ENCODE assay signal across 18 cellular contexts in the genomic region with DNA sequence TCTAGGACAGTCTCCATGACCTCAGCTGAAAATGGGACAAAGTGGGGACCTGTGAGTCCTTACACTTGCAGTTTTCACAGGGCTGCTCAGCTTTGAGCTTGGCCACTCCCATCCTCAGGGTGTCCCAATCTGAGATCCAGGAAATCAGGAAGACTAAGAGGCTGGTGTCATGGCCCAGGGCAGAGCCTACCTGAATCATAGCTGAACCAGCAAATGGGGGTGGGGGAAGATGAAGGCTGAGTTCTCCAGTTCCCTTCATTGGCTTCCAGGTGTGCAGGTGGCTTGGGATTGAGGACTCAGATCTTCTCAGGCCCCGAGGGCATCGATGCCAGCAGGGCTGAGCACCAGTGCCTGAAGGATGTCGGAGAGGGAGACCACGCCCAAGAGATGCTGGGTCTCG. TPM values are rescaled to one million over a fixed set of nuclear protein-coding genes. Genes with fewer than 3 reads are reported as not detected.
DNase-seq lines count a peak whose midpoint lies in the region; ATAC-seq and TF ChIP-seq lines count a peak whose summit lies in the region.
"Had no signal": no experiment of that assay in that cellular context is flagged by ENCODE, and none has a peak within 500 bp of the region (broad histone marks: within the 10 kb centered on the region; RNA-seq: fewer than 3 reads in every experiment).

No MANE protein-coding gene starts in this region.

- no peaks in the 10 kb centered on the region for H3K4me1 Mint-ChIP-seq in osteocyte (ENCODE audit: unreplicated experiment)

- H3K4me1 ChIP-seq in foreskin keratinocyte: no peaks in the 10 kb centered on the region
- H3K4me1 ChIP-seq: A549 had no signal

- peaks cover 3% of the 10 kb centered on the region for H3K36me3 Mint-ChIP-seq in osteocyte (ENCODE audit: unreplicated experiment)
- H3K36me3 Mint-ChIP-seq: CD8-positive, alpha-beta T cell had no signal

- no peaks in the 10 kb centered on the region for H3K9me3 ChIP-seq in WERI-Rb-1 (ENCODE audit: severe bottlenecking)
- H3K9me3 ChIP-seq: A549, HAP-1 had no signal

- H3K27ac ChIP-seq in WERI-Rb-1 (peak overlapping the region; percentile 74), foreskin keratinocyte (no peak overlapping the region)
- H3K27ac ChIP-seq: A549 had no signal

- H3K9me3 Mint-ChIP-seq in osteocyte (ENCODE audit: unreplicated experiment): no peaks in the 10 kb centered on the region
- H3K9me3 Mint-ChIP-seq: CD8-positive, alpha-beta T cell had no signal

- DNase-seq in WERI-Rb-1 (no peak), foreskin keratinocyte (no peak), osteocyte (ENCODE audit: extremely low spot score, unreplicated experiment) (peak; percentile 66), NCI-H2029 treated with DMSO at 0.1 percent for 48 hours (lab: John Stamatoyannopoulos, UW) (no peak), hypothalamus (lab: John Stamatoyannopoulos, UW) (no peak)
- DNase-seq in NK-92 treated with Interleukin-12 subunit alpha and Interleukin-12 subunit beta, amount 100 ng/mL, for 24 hours (lab: John Stamatoyannopoulos, UW): no peak
- DNase-seq: CD8-positive, alpha-beta T cell; COR-L47; DMS153; DMS79 treated with DMSO at 0.1 percent for 48 hours; EL had no signal

- no peak overlapping the region for H3K4me3 Mint-ChIP-seq in osteocyte (ENCODE audit: unreplicated experiment)
- H3K4me3 Mint-ChIP-seq: CD14-positive monocyte; CD8-positive, alpha-beta T cell had no signal

- ATAC-seq in foreskin keratinocyte: peak; percentile 37
- ATAC-seq: A549; CD8-positive, alpha-beta T cell had no signal

- H3K27me3 ChIP-seq in WERI-Rb-1 (ENCODE audit: insufficient read depth, low read depth, severe bottlenecking): no peaks in the 10 kb centered on the region
- H3K27me3 ChIP-seq in foreskin keratinocyte: peaks cover 15% of the 10 kb centered on the region

- no peaks in the 10 kb centered on the region for H3K36me3 ChIP-seq in WERI-Rb-1
- H3K36me3 ChIP-seq: HAP-1 had no signal

- TF ChIP-seq CTCF in WERI-Rb-1 (IDR thresholded peaks at IDR 0.05; ENCODE audit: low read depth, low read length) (no peak), foreskin keratinocyte (conservative IDR thresholded peaks at IDR 0.05) (no peak), osteocyte (IDR thresholded peaks at IDR 0.05) (no peak)

- no peak overlapping the region for H3K27ac Mint-ChIP-seq in osteocyte (ENCODE audit: unreplicated experiment)
- H3K27ac Mint-ChIP-seq: CD8-positive, alpha-beta T cell had no signal

- H3K27me3 Mint-ChIP-seq in osteocyte (ENCODE audit: unreplicated experiment): peaks cover 33% of the 10 kb centered on the region

- H3K4me3 ChIP-seq in WERI-Rb-1 (ENCODE audit: low read depth, low read length): no peak overlapping the region
- H3K4me3 ChIP-seq: A549, HAP-1 had no signal

RNA-seq across cellular contexts. Expression of a gene that starts 8.1 kb away (rescaled TPM):
- total RNA-seq in foreskin keratinocyte (not detected in 2 replicates), osteocyte (not detected in 2 replicates)
- not detected in 2 replicates for polyA plus RNA-seq in foreskin keratinocyte
- total RNA-seq: CD8-positive, alpha-beta T cell; H1; HT1080 had no signal
- polyA plus RNA-seq: A549, AG04450, BJ, CD14-positive monocyte, H1 had no signal

RNA-seq across cellular contexts. Expression of a gene that starts 36.1 kb away (rescaled TPM):
- total RNA-seq in foreskin keratinocyte (not detected in 2 replicates), osteocyte (0.42 and 0.64 TPM in 2 replicates)
- polyA plus RNA-seq in foreskin keratinocyte: not detected in 2 replicates
- total RNA-seq: CD8-positive, alpha-beta T cell; H1; HT1080 had no signal
- polyA plus RNA-seq: AG04450, BJ, H1 had no signal

RNA-seq across cellular contexts. Expression of a gene that starts 41.5 kb away (rescaled TPM):
- total RNA-seq in foreskin keratinocyte (0.44 and 0.56 TPM in 2 replicates), osteocyte (3.2 and 4.1 TPM in 2 replicates)
- 0.39 and 0.58 TPM in 2 replicates for polyA plus RNA-seq in foreskin keratinocyte
- total RNA-seq: CD8-positive, alpha-beta T cell; HT1080 had no signal

RNA-seq across cellular contexts. Expression of a gene that starts 57.2 kb away (rescaled TPM):
- total RNA-seq in foreskin keratinocyte (2.8 and 3.5 TPM in 2 replicates), osteocyte (not detected in 2 replicates)
- 2.8 and 4.1 TPM in 2 replicates for polyA plus RNA-seq in foreskin keratinocyte
- total RNA-seq: H1, HT1080 had no signal
- polyA plus RNA-seq: A549, AG04450, BJ, CD14-positive monocyte had no signal
